9 cellular contexts compared by ENCODE assay signal in genomic region chr15:51403072-51403878, GRCh38.
DNase-seq lines count a peak whose midpoint lies in the region; TF ChIP-seq lines count a peak whose summit lies in the region.
"Had no signal": no experiment of that assay in that cellular context is flagged by ENCODE, and none has a peak within 500 bp of the region (broad histone marks: within the 10 kb centered on the region; RNA-seq: fewer than 3 reads in every experiment).

No MANE protein-coding gene starts in this region.

- no peak overlapping the region for H4K91ac ChIP-seq in neuronal stem cell (ENCODE audit: low read depth, low read length, poor library complexity)

- no peak overlapping the region for H3K4me3 ChIP-seq in neuronal stem cell (ENCODE audit: low read length in 2 of 2)
- H3K4me3 ChIP-seq: BLaER1 treated with 17β-estradiol and CSF1 and Interleukin-3, amounts not matched to agents 10 nM and 100 nM had no signal

- H3K4ac ChIP-seq in neuronal stem cell (ENCODE audit: low read length): no peak overlapping the region

- H3K14ac ChIP-seq in neuronal stem cell (ENCODE audit: low read length): no peak overlapping the region

- no peak overlapping the region for H2BK12ac ChIP-seq in neuronal stem cell (ENCODE audit: low read length)

- no peak overlapping the region for H3K23ac ChIP-seq in neuronal stem cell (ENCODE audit: low read depth, low read length, poor library complexity)

- H3K27me3 Mint-ChIP-seq in neural crest cell (ENCODE audit: low read depth): no peaks in the 10 kb centered on the region

- no peak overlapping the region for H4K8ac ChIP-seq in neuronal stem cell (ENCODE audit: low read depth, low read length)

- no CpG with 5 or more reads among the region's 8 CpGs for WGBS in neuronal stem cell (ENCODE audit: extremely low coverage in 2 of 2, insufficient read length in 2 of 2, insufficient replicate concordance in 1 of 2), 2 donors

- no peak overlapping the region for H2AK5ac ChIP-seq in neuronal stem cell (ENCODE audit: low read depth, low read length)

- no peak overlapping the region for H2BK120ac ChIP-seq in neuronal stem cell (ENCODE audit: low read depth, low read length)

- no peaks in the 10 kb centered on the region for H3K79me1 ChIP-seq in neuronal stem cell (ENCODE audit: low read depth, low read length)

- no peak overlapping the region for H3K18ac ChIP-seq in neuronal stem cell (ENCODE audit: low read length)

- no peak overlapping the region for H2BK15ac ChIP-seq in neuronal stem cell (ENCODE audit: low read length)

- DNase-seq in NCI-H1417 (lab: John Stamatoyannopoulos, UW) (peak in 2 of 3 experiments; percentile 1 to 45), NCI-H1417 treated with DMSO at 0.1 percent for 48 hours (lab: John Stamatoyannopoulos, UW) (no peak), NCI-H524 (lab: John Stamatoyannopoulos, UW) (peak; percentile 49 to 73), dermis microvascular lymphatic vessel endothelial cell (ENCODE audit: low read depth in 2 of 2) (peak; percentile 7 to 44), neural crest cell (ENCODE audit: low read depth, low spot score) (no peak), posterior cingulate gyrus (no peak), neuronal stem cell (ENCODE audit: low spot score) (no peak)
- DNase-seq in central memory CD4-positive, alpha-beta T cell: no peak

- no peak overlapping the region for H3K27ac Mint-ChIP-seq in neural crest cell (ENCODE audit: unreplicated experiment)

- no peaks in the 10 kb centered on the region for H3K9me3 ChIP-seq in neuronal stem cell (replicated peaks in 1 of 2; ENCODE audit: control insufficient read depth in 2 of 2, insufficient read depth in 1 of 2, low read depth in 1 of 2, low read length in 2 of 2)
- H3K9me3 ChIP-seq: BLaER1 treated with 17β-estradiol and CSF1 and Interleukin-3, amounts not matched to agents 10 nM and 100 nM had no signal

- no peak overlapping the region for H3K4me2 ChIP-seq in neuronal stem cell (ENCODE audit: insufficient read depth, low read length, poor library complexity, severe bottlenecking)
- H3K4me2 ChIP-seq: BLaER1 treated with 17β-estradiol and CSF1 and Interleukin-3, amounts not matched to agents 10 nM and 100 nM had no signal

- H2AFZ ChIP-seq in neuronal stem cell (ENCODE audit: low read length): no peak overlapping the region

- peaks cover 25% of the 10 kb centered on the region for H3K4me1 Mint-ChIP-seq in neural crest cell

- no peak overlapping the region for H3K9ac ChIP-seq in neuronal stem cell (ENCODE audit: low read depth, low read length, poor library complexity)
- H3K9ac ChIP-seq: BLaER1 treated with 17β-estradiol and CSF1 and Interleukin-3, amounts not matched to agents 10 nM and 100 nM had no signal

- H3K9me3 Mint-ChIP-seq in neural crest cell: no peaks in the 10 kb centered on the region

- intact Hi-C loops in posterior cingulate gyrus (cut with DNase I): loop anchor here (5.0 kb wide), 2 partner anchors 171 to 241 kb away; no protein-coding TSS in a partner anchor

- peaks cover 0 to 11% (median 0%) of the 10 kb centered on the region in 3 experiments for H3K27me3 ChIP-seq in neuronal stem cell (ENCODE audit: control insufficient read depth in 3 of 3, insufficient read depth in 3 of 3, low read depth in 1 of 3, low read length in 3 of 3)
- H3K27me3 ChIP-seq: BLaER1 treated with 17β-estradiol and CSF1 and Interleukin-3, amounts not matched to agents 10 nM and 100 nM had no signal

- no peak overlapping the region for H2BK5ac ChIP-seq in neuronal stem cell (ENCODE audit: low read length)

- no peak overlapping the region for H3K27ac ChIP-seq in neuronal stem cell (replicated peaks; ENCODE audit: low read length)
- H3K27ac ChIP-seq: BLaER1 treated with 17β-estradiol and CSF1 and Interleukin-3, amounts not matched to agents 10 nM and 100 nM had no signal

- no peaks in the 10 kb centered on the region for H3K36me3 ChIP-seq in neuronal stem cell (replicated peaks in 1 of 2; ENCODE audit: control insufficient read depth in 2 of 2, insufficient read depth in 2 of 2, low read length in 2 of 2)
- H3K36me3 ChIP-seq: BLaER1 treated with 17β-estradiol and CSF1 and Interleukin-3, amounts not matched to agents 10 nM and 100 nM had no signal

- no peaks in the 10 kb centered on the region for H3K36me3 Mint-ChIP-seq in neural crest cell (ENCODE audit: low read depth)

- peaks cover 0 to 5% of the 10 kb centered on the region in 2 donors for H3K4me1 ChIP-seq in neuronal stem cell (ENCODE audit: control insufficient read depth in 2 of 2, insufficient read depth in 1 of 2, low read depth in 1 of 2, low read length in 2 of 2)
- H3K4me1 ChIP-seq: BLaER1 treated with 17β-estradiol and CSF1 and Interleukin-3, amounts not matched to agents 10 nM and 100 nM had no signal

- peak; percentile 75 for TF ChIP-seq CTCF in neural crest cell (conservative IDR thresholded peaks at IDR 0.05)

- no peak overlapping the region for H3K4me3 Mint-ChIP-seq in neural crest cell

Comparison
In these comparisons a context has a peak if more than half of its experiments do, and no peak if none do; other contexts are left out.
1. DNase-seq: peak in NCI-H1417 (2 of 3), NCI-H524 (2 of 2) and dermis microvascular lymphatic vessel endothelial cell (2 of 2); none in NCI-H1417 treated with DMSO at 0.1 percent for 48 hours (single experiment), neural crest cell (single experiment), posterior cingulate gyrus (0 of 10), neuronal stem cell (single experiment) and central memory CD4-positive, alpha-beta T cell (single experiment).